In genomic region chr6:158850807-158851115, GRCh38 we compare ENCODE assay signal across 10 cellular contexts. TPM values are rescaled to one million over a fixed set of nuclear protein-coding genes. Genes with fewer than 3 reads are reported as not detected.
A peak's percentile ranks its signal among the peaks of the same experiment; 100 is the strongest.
DNase-seq lines count a peak whose midpoint lies in the region; ATAC-seq and TF ChIP-seq lines count a peak whose summit lies in the region.
"Had no signal": no experiment of that assay in that cellular context is flagged by ENCODE, and none has a peak within 500 bp of the region (broad histone marks: within the 10 kb centered on the region; RNA-seq: fewer than 3 reads in every experiment).

No MANE protein-coding gene starts in this region.

- H3K36me3 ChIP-seq in suprapubic skin: no peaks in the 10 kb centered on the region
- H3K36me3 ChIP-seq: ovary had no signal

- no peaks in the 10 kb centered on the region for H3K36me3 Mint-ChIP-seq in activated T-cell treated with anti-CD3 and anti-CD28 coated beads, Interleukin-2, amount 50 U/mL, for 24 hours (ENCODE audit: low read depth)
- H3K36me3 Mint-ChIP-seq in activated naive CD8-positive, alpha-beta T cell treated with anti-CD3 and anti-CD28 coated beads, Interleukin-2, amount 50 U/mL, for 24 hours (ENCODE audit: low read depth): no peaks in the 10 kb centered on the region
- no peaks in the 10 kb centered on the region for H3K36me3 Mint-ChIP-seq in immature natural killer cell

- no peak for DNase-seq in activated T-cell treated with anti-CD3 and anti-CD28 coated beads, Interleukin-2, amount 50 U/mL, for 24 hours
- DNase-seq in activated T-cell treated with anti-CD3 and anti-CD28 coated beads for 4 hours (no peak), immature natural killer cell (no peak), suprapubic skin (ENCODE audit: low spot score in 2 of 2) (no peak), globus pallidus (ENCODE audit: low spot score) (no peak)
- DNase-seq in activated naive CD8-positive, alpha-beta T cell treated with anti-CD3 and anti-CD28 coated beads, Interleukin-2, amount 50 U/mL, for 24 hours: no peak
- DNase-seq: cerebellar nuclear complex, ovary had no signal

- TF ChIP-seq POLR2A in suprapubic skin (IDR thresholded peaks at IDR 0.05): no peak

- no peak for TF ChIP-seq EP300 in suprapubic skin (IDR thresholded peaks at IDR 0.05)

- no peak overlapping the region for H3K4me3 Mint-ChIP-seq in activated T-cell treated with anti-CD3 and anti-CD28 coated beads, Interleukin-2, amount 50 U/mL, for 24 hours
- no peak overlapping the region for H3K4me3 Mint-ChIP-seq in activated naive CD8-positive, alpha-beta T cell treated with anti-CD3 and anti-CD28 coated beads, Interleukin-2, amount 50 U/mL, for 24 hours
- peak overlapping the region; percentile 58 to 78 (median 67) for H3K4me3 Mint-ChIP-seq in immature natural killer cell

- H3K27ac Mint-ChIP-seq in activated T-cell treated with anti-CD3 and anti-CD28 coated beads, Interleukin-2, amount 50 U/mL, for 24 hours: peak overlapping the region; percentile 96
- peak overlapping the region; percentile 86 for H3K27ac Mint-ChIP-seq in activated naive CD8-positive, alpha-beta T cell treated with anti-CD3 and anti-CD28 coated beads, Interleukin-2, amount 50 U/mL, for 24 hours
- peak overlapping the region in 5 of 6 donors; percentile 96 to 99 (median 98) for H3K27ac Mint-ChIP-seq in immature natural killer cell

- peaks cover 29% of the 10 kb centered on the region for H3K4me1 Mint-ChIP-seq in activated T-cell treated with anti-CD3 and anti-CD28 coated beads, Interleukin-2, amount 50 U/mL, for 24 hours (ENCODE audit: low read depth)
- H3K4me1 Mint-ChIP-seq in activated naive CD8-positive, alpha-beta T cell treated with anti-CD3 and anti-CD28 coated beads, Interleukin-2, amount 50 U/mL, for 24 hours: peaks cover 23% of the 10 kb centered on the region
- peaks cover 36 to 42% of the 10 kb centered on the region in 2 donors for H3K4me1 Mint-ChIP-seq in immature natural killer cell

- H3K9me3 ChIP-seq in suprapubic skin: no peaks in the 10 kb centered on the region
- H3K9me3 ChIP-seq: ovary had no signal

- H3K4me1 ChIP-seq in suprapubic skin: peaks cover 65% of the 10 kb centered on the region

- peak overlapping the region; percentile 94 for H3K27ac ChIP-seq in suprapubic skin
- H3K27ac ChIP-seq: ovary had no signal

- TF ChIP-seq CTCF in suprapubic skin (IDR thresholded peaks at IDR 0.05): no peak

- no peaks in the 10 kb centered on the region for H3K27me3 ChIP-seq in suprapubic skin
- H3K27me3 ChIP-seq: ovary had no signal

- no peak for ATAC-seq in activated naive CD8-positive, alpha-beta T cell treated with anti-CD3 and anti-CD28 coated beads, Interleukin-2, amount 50 U/mL, for 24 hours
- ATAC-seq in GM18519 (IDR thresholded peaks at IDR 0.05; ENCODE audit: low FRiP score, unreplicated experiment): no peak
- no peak for ATAC-seq in HG02759 (IDR thresholded peaks at IDR 0.05; ENCODE audit: unreplicated experiment)

- no peaks in the 10 kb centered on the region for H3K9me3 Mint-ChIP-seq in activated T-cell treated with anti-CD3 and anti-CD28 coated beads, Interleukin-2, amount 50 U/mL, for 24 hours
- H3K9me3 Mint-ChIP-seq in activated naive CD8-positive, alpha-beta T cell treated with anti-CD3 and anti-CD28 coated beads, Interleukin-2, amount 50 U/mL, for 24 hours: no peaks in the 10 kb centered on the region
- H3K9me3 Mint-ChIP-seq in immature natural killer cell: no peaks in the 10 kb centered on the region

- no peak overlapping the region for H3K4me3 ChIP-seq in suprapubic skin
- H3K4me3 ChIP-seq: ovary had no signal

- H3K27me3 Mint-ChIP-seq in activated T-cell treated with anti-CD3 and anti-CD28 coated beads, Interleukin-2, amount 50 U/mL, for 24 hours: no peaks in the 10 kb centered on the region
- no peaks in the 10 kb centered on the region for H3K27me3 Mint-ChIP-seq in activated naive CD8-positive, alpha-beta T cell treated with anti-CD3 and anti-CD28 coated beads, Interleukin-2, amount 50 U/mL, for 24 hours
- H3K27me3 Mint-ChIP-seq in immature natural killer cell (ENCODE audit: low read depth in 3 of 3): peaks cover 4 to 9% (median 9%) of the 10 kb centered on the region in 3 donors

RNA-seq across cellular contexts. Expression of gene EZR, which starts 31.6 kb away (rescaled TPM):
- 100 to 1,000 TPM; 129 to 153 (median 139) TPM for polyA plus RNA-seq in immature natural killer cell
- total RNA-seq in suprapubic skin: 100 to 1,000 TPM; 154 to 394 (median 238) TPM

Comparison
In these comparisons a context has a peak if more than half of its experiments do, and no peak if none do; other contexts are left out.
1. H3K4me3 Mint-ChIP-seq: peak in immature natural killer cell (5 of 5); none in activated T-cell treated with anti-CD3 and anti-CD28 coated beads, Interleukin-2, amount 50 U/mL, for 24 hours (single experiment) and activated naive CD8-positive, alpha-beta T cell treated with anti-CD3 and anti-CD28 coated beads, Interleukin-2, amount 50 U/mL, for 24 hours (single experiment).
2. Peak in every context shown above with its lines, with median percentiles within 50 percentile points of each other: H3K27ac Mint-ChIP-seq.